Comparison of ENCODE assay signal across 11 cellular contexts in the genomic region with DNA sequence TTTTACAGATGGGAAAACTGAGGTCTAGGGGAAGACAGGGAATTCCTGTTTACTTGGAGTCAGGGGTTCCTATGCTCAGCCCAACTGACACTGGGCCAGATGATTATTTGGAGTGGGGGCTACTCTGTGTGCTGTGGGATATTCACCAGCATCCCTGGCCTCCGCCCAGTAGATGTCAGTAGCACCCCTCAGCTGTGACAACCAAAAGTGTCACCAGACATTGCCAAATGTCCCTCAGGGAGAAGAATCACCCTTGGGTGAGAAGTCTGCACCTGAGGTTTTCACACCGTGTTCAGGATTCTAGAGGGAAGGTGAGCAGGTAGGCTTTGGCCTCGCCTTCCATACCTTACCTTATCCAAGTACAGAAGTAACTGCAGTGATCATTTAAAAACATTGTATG. TPM values are rescaled to one million over a fixed set of nuclear protein-coding genes. Genes with fewer than 3 reads are reported as not detected.
DNase-seq lines count a peak whose midpoint lies in the region; ATAC-seq and TF ChIP-seq lines count a peak whose summit lies in the region.
"Had no signal": no experiment of that assay in that cellular context is flagged by ENCODE, and none has a peak within 500 bp of the region (broad histone marks: within the 10 kb centered on the region; RNA-seq: fewer than 3 reads in every experiment).

No MANE protein-coding gene starts in this region.

- POLR2A ChIA-PET in HEK293T (lab: Yijun Ruan, JAX), result no interaction called here

- intact Hi-C loops in left colon (cut with DNase I, micrococcal nuclease), result loop anchor here in 1 of 2 donors (10.0 kb wide), 1 partner anchor 59 kb away; no protein-coding TSS in a partner anchor

- no peaks in the 10 kb centered on the region for H3K27me3 ChIP-seq in GM06990 (replicated peaks; ENCODE audit: control insufficient read depth, insufficient read depth, low read length)

- DNase-seq in AML-193 (lab: John Stamatoyannopoulos, UW) (peak; percentile 4 to 36), GM06990 (ENCODE audit: extremely low read depth, insufficient read length) (no peak), NCI-H2171 (lab: John Stamatoyannopoulos, UW) (peak; percentile 4), epithelial cell of proximal tubule (ENCODE audit: low read depth) (no peak), activated T-cell treated with anti-CD3 and anti-CD28 coated beads for 4 hours (no peak), HEK293T (ENCODE audit: extremely low spot score) (no peak), SK-N-DZ (ENCODE audit: low spot score) (no peak), left colon (no peak)
- DNase-seq: activated CD8-positive, alpha-beta memory T cell treated with anti-CD3 and anti-CD28 coated beads, Interleukin-2, amount 10 ng/mL, durations not matched to agents 7 days and 5 days; NCI-H1105 treated with DMSO at 0.1 percent for 48 hours had no signal

- H3K4me3 ChIP-seq in GM06990 (replicated peaks; ENCODE audit: low read depth, low read length) (no peak overlapping the region), epithelial cell of proximal tubule (ENCODE audit: low read depth, low read length) (no peak overlapping the region)

- no peaks in the 10 kb centered on the region for H3K36me3 ChIP-seq in GM06990 (ENCODE audit: control insufficient read depth, insufficient read depth, low read length)

- no peak for ATAC-seq in left colon
- ATAC-seq: activated CD8-positive, alpha-beta memory T cell treated with anti-CD3 and anti-CD28 coated beads, Interleukin-2, amount 10 ng/mL, durations not matched to agents 7 days and 5 days; SK-N-SH treated with all-trans-retinoic acid at 6 μM for 48 hours had no signal

- CTCF ChIA-PET in HEK293T (lab: Yijun Ruan, JAX), result interaction anchor here (0.7 kb wide), 1 partner anchor 37 kb away, joined by 3 read pairs; no protein-coding TSS in a partner anchor

- peak; percentile 15 for TF ChIP-seq CTCF in GM06990 (IDR thresholded peaks at IDR 0.05; ENCODE audit: insufficient read depth, low read length, poor library complexity, severe bottlenecking)
- peak; percentile 50 for TF ChIP-seq CTCF in epithelial cell of proximal tubule (conservative IDR thresholded peaks at IDR 0.05; ENCODE audit: low read depth, low read length)

TF ChIP-seq in HEK293T, 16 proteins besides CTCF, POLR2A, EP300 and RAD21:
- TF ChIP-seq ELF4 (IDR thresholded peaks at IDR 0.05) (no peak), SUZ12 (IDR thresholded peaks at IDR 0.05) (no peak), FOXK2 (IDR thresholded peaks at IDR 0.05) (no peak), FOXM1 (IDR thresholded peaks at IDR 0.05; ENCODE audit: borderline replicate concordance) (no peak), ZNF384 (IDR thresholded peaks at IDR 0.05) (no peak), FOXA1 (IDR thresholded peaks at IDR 0.05) (no peak), BHLHE40 (IDR thresholded peaks at IDR 0.05; ENCODE audit: borderline replicate concordance) (no peak), CTBP1 (IDR thresholded peaks at IDR 0.05; ENCODE audit: borderline replicate concordance) (no peak)

RNA-seq across cellular contexts. Expression of a gene that starts 27.6 kb away (rescaled TPM):
- total RNA-seq in epithelial cell of proximal tubule (0.29 TPM in 1 of 2 replicates, not detected in the other), left colon (under 1 TPM; 0.43 to 0.45 TPM)
- polyA plus RNA-seq in SK-N-DZ (2014; cell fraction: cytosol; rRNA removed), result 0.09 TPM in 1 of 2 replicates, not detected in the other
- polyA plus RNA-seq in SK-N-DZ (2014; cell fraction: nucleus; rRNA removed), result 0.28 and 2.9 TPM in 2 replicates

RNA-seq across cellular contexts. Expression of a gene that starts 45.7 kb away (rescaled TPM):
- total RNA-seq in epithelial cell of proximal tubule (4.3 and 6.4 TPM in 2 replicates), left colon (1 to 10 TPM; 7.0 to 9.2 TPM)
- 7.4 and 8.0 TPM in 2 replicates for polyA plus RNA-seq in SK-N-DZ (2014; cell fraction: cytosol; rRNA removed)
- polyA plus RNA-seq in SK-N-DZ (2014; cell fraction: nucleus; rRNA removed), result 3.8 and 6.3 TPM in 2 replicates

RNA-seq across cellular contexts. Expression of a gene that starts 45.8 kb away (rescaled TPM):
- total RNA-seq in epithelial cell of proximal tubule, result 3.7 and 5.1 TPM in 2 replicates
- polyA plus RNA-seq in SK-N-DZ (2014; cell fraction: cytosol; rRNA removed), result 3.8 and 4.8 TPM in 2 replicates
- 3.5 and 4.2 TPM in 2 replicates for polyA plus RNA-seq in SK-N-DZ (2014; cell fraction: nucleus; rRNA removed)
- 1 to 10 TPM; 7.3 to 8.7 TPM for total RNA-seq in left colon

RNA-seq across cellular contexts. Expression of a gene that starts 52.4 kb away (rescaled TPM):
- total RNA-seq in epithelial cell of proximal tubule (0.29 and 1.2 TPM in 2 replicates), left colon (1 to 10 TPM in 1 of 2 donors, under 1 TPM in 1; 0.84 to 1.2 TPM)
- 0.12 and 0.17 TPM in 2 replicates for polyA plus RNA-seq in SK-N-DZ (2014; cell fraction: cytosol; rRNA removed)
- polyA plus RNA-seq in SK-N-DZ (2014; cell fraction: nucleus; rRNA removed), result 1.3 and 5.9 TPM in 2 replicates

Comparison
In these comparisons a context has a peak if more than half of its experiments do, and no peak if none do; other contexts are left out.
1. DNase-seq: peak in AML-193 (2 of 2) and NCI-H2171 (single experiment); none in GM06990 (single experiment), epithelial cell of proximal tubule (single experiment), activated T-cell treated with anti-CD3 and anti-CD28 coated beads for 4 hours (single experiment), HEK293T (single experiment), SK-N-DZ (single experiment) and left colon (0 of 2).